1 cellular context compared by ENCODE assay signal in genomic region chr7:59986-60675, GRCh38.
TF ChIP-seq lines count a peak whose summit lies in the region.

No MANE protein-coding gene starts in this region.

TF ChIP-seq in SK-N-SH treated with all-trans-retinoic acid at 6 μM for 48 hours, 23 proteins besides CTCF, POLR2A, EP300 and RAD21 (continued from another document):
- TF ChIP-seq TSHZ2 (CRISPR knock-in tag; IDR thresholded peaks at IDR 0.05) (no peak), PATZ1 (CRISPR knock-in tag; IDR thresholded peaks at IDR 0.05; ENCODE audit: borderline replicate concordance) (no peak), CSRNP3 (CRISPR knock-in tag; IDR thresholded peaks at IDR 0.05) (no peak)
